ENCODE assay signal across 8 cellular contexts in the genomic region with DNA sequence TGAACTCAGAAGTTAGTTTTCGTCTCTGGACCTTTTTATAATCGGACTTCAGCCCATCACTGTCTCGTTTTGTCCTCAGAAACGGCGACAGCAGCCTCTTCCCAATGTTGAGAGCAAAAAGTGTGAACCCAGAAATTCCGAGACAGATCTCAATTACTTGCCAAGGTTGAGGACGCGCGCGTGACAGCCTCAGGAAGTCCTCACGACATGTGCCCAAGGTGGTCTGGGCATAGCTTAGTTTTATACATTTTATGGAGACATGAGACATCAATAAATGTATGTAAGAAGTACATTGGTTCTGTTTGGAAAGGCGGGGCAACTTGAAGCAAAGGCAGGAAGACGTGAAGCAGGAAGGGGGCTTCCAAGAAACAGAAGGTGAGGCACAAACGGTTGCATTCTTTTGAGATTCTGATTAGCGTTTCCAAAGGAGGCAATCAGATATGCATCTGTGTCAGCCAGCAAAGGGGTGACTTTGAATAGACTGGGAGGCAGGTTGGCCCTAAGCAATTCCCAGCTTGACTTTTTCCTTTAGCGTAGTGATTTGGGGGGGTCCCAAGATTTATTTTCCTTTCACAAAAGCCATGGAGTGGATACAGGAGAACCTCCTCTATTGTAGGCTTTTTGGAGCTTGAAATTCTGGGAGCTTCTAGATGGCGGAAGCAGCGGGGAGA. TPM values are rescaled to one million over a fixed set of nuclear protein-coding genes. Genes with fewer than 3 reads are reported as not detected.
A peak's percentile ranks its signal among the peaks of the same experiment; 100 is the strongest.
DNase-seq lines count a peak whose midpoint lies in the region; ATAC-seq, FAIRE-seq and TF ChIP-seq lines count a peak whose summit lies in the region.

No MANE protein-coding gene starts in this region.

- peaks cover 38% of the 10 kb centered on the region for H3K36me3 Mint-ChIP-seq in activated CD4-positive, alpha-beta memory T cell treated with anti-CD3 and anti-CD28 coated beads, Interleukin-2, amount 10 ng/mL, durations not matched to agents 7 days and 5 days (ENCODE audit: low read depth)

- TF ChIP-seq CTCF in GM12865 (IDR thresholded peaks at IDR 0.05; ENCODE audit: insufficient read depth, low read depth, low read length, missing control alignments), result no peak
- no peak for TF ChIP-seq CTCF in heart right ventricle (IDR thresholded peaks at IDR 0.05)

- WGBS in heart right ventricle, 2 donors, result 5 to 9% methylated on average over 18 of the region's 18 CpGs

- peaks cover 0 to 45% (median 31%) of the 10 kb centered on the region in 9 donors for H3K4me1 ChIP-seq in heart right ventricle

- peak; percentile 4 for ATAC-seq in HG02798 (IDR thresholded peaks at IDR 0.05; ENCODE audit: poor library complexity, unreplicated experiment)
- ATAC-seq in heart right ventricle, result peak in 3 of 8 donors; percentile 0 to 4 (median 0)
- ATAC-seq in GM19328 (IDR thresholded peaks at IDR 0.05; ENCODE audit: unreplicated experiment), result no peak

- no peaks in the 10 kb centered on the region for H3K27me3 ChIP-seq in heart right ventricle

- POLR2A ChIA-PET in activated CD4-positive, alpha-beta memory T cell treated with anti-CD3 and anti-CD28 coated beads, Interleukin-2, amount 10 ng/mL, durations not matched to agents 7 days and 5 days (lab: Charles Lee), result interaction anchor here (0.5 to 4.9 kb wide), 44 partner anchors 8 to 582 kb away, joined by 3 to 189 read pairs (median 8); partner anchors contain the start of genes ALDOA, DCTPP1, FBRS and ITGAL

- H3K27ac Mint-ChIP-seq in activated CD4-positive, alpha-beta memory T cell treated with anti-CD3 and anti-CD28 coated beads, Interleukin-2, amount 10 ng/mL, durations not matched to agents 7 days and 5 days, result peak overlapping the region; percentile 97

- CTCF ChIA-PET in activated CD4-positive, alpha-beta memory T cell treated with anti-CD3 and anti-CD28 coated beads, Interleukin-2, amount 10 ng/mL, durations not matched to agents 7 days and 5 days (lab: Charles Lee), result interaction anchor here (0.7 to 4.1 kb wide), 38 partner anchors 8 to 279 kb away, joined by 3 to 90 read pairs (median 6); partner anchors contain the start of genes DCTPP1, ITGAL, ZNF688 and ZNF689

- intact Hi-C loops in heart right ventricle (cut with DNase I), result loop anchor here in 9 of 10 donors (1.0 to 10.0 kb wide), 7 partner anchors 22 to 470 kb away; partner anchors contain the start of genes ZNF764 (in 6 of the 9), ZNF785 (in 3 of the 9), ALDOA (in 1 of the 9) and ZNF689 (in 1 of the 9)

- peak overlapping the region; percentile 78 to 98 (median 96) for H3K27ac ChIP-seq in heart right ventricle

- H3K9me3 ChIP-seq in heart right ventricle, result no peaks in the 10 kb centered on the region

- H3K36me3 ChIP-seq in heart right ventricle, result peaks cover 0 to 32% (median 18%) of the 10 kb centered on the region in 9 donors

- H3K9me3 Mint-ChIP-seq in activated CD4-positive, alpha-beta memory T cell treated with anti-CD3 and anti-CD28 coated beads, Interleukin-2, amount 10 ng/mL, durations not matched to agents 7 days and 5 days, result no peaks in the 10 kb centered on the region

- peaks cover 42% of the 10 kb centered on the region for H3K4me1 Mint-ChIP-seq in activated CD4-positive, alpha-beta memory T cell treated with anti-CD3 and anti-CD28 coated beads, Interleukin-2, amount 10 ng/mL, durations not matched to agents 7 days and 5 days

- FAIRE-seq in frontal cortex (lab: Jason Lieb, UNC), result no peak

- peak overlapping the region; percentile 90 for H3K4me3 ChIP-seq in GM12865 (ENCODE audit: low read depth, low read length)
- H3K4me3 ChIP-seq in heart right ventricle, result peak overlapping the region; percentile 71 to 94 (median 80)
- H3K4me3 ChIP-seq in skeletal muscle cell (ENCODE audit: low read depth, low read length), result peak overlapping the region; percentile 64

- H3K4me3 Mint-ChIP-seq in activated CD4-positive, alpha-beta memory T cell treated with anti-CD3 and anti-CD28 coated beads, Interleukin-2, amount 10 ng/mL, durations not matched to agents 7 days and 5 days, result peak overlapping the region; percentile 87

- H3K27me3 Mint-ChIP-seq in activated CD4-positive, alpha-beta memory T cell treated with anti-CD3 and anti-CD28 coated beads, Interleukin-2, amount 10 ng/mL, durations not matched to agents 7 days and 5 days, result no peaks in the 10 kb centered on the region

- DNase-seq in GM12865 (ENCODE audit: low read depth), result peak; percentile 66
- no peak for DNase-seq in activated CD4-positive, alpha-beta memory T cell treated with anti-CD3 and anti-CD28 coated beads, Interleukin-2, amount 10 ng/mL, durations not matched to agents 7 days and 5 days
- no peak for DNase-seq in heart right ventricle
- DNase-seq in skeletal muscle cell (ENCODE audit: low read depth), result no peak
- no peak for DNase-seq in LoVo (ENCODE audit: low spot score)
- DNase-seq in frontal cortex (ENCODE audit: low spot score in 2 of 2), result no peak

RNA-seq across cellular contexts. Expression of gene ZNF747, which starts 0.6 kb away (rescaled TPM):
- 10 to 100 TPM; 10.6 to 10.7 TPM for total RNA-seq in activated CD4-positive, alpha-beta memory T cell treated with anti-CD3 and anti-CD28 coated beads, Interleukin-2, amount 10 ng/mL, durations not matched to agents 7 days and 5 days
- 10 to 100 TPM in 7 of 10 donors, 1 to 10 TPM in 3; 8.5 to 14.3 (median 10.7) TPM for total RNA-seq in heart right ventricle
- polyA plus RNA-seq in heart right ventricle, result 1 to 10 TPM; 8.5 to 9.2 TPM
- 15.1 TPM for total RNA-seq in frontal cortex

RNA-seq across cellular contexts. Expression of gene ZNF768, which starts 8.9 kb away (rescaled TPM):
- total RNA-seq in activated CD4-positive, alpha-beta memory T cell treated with anti-CD3 and anti-CD28 coated beads, Interleukin-2, amount 10 ng/mL, durations not matched to agents 7 days and 5 days, result 1 to 10 TPM; 5.9 to 6.0 TPM
- 10 to 100 TPM; 36.0 to 71.7 (median 43.3) TPM for total RNA-seq in heart right ventricle
- polyA plus RNA-seq in heart right ventricle, result 10 to 100 TPM; 51.8 to 75.1 TPM
- 25.7 TPM for total RNA-seq in frontal cortex

RNA-seq across cellular contexts. Expression of gene ZNF764, which starts 22.9 kb away (rescaled TPM):
- total RNA-seq in activated CD4-positive, alpha-beta memory T cell treated with anti-CD3 and anti-CD28 coated beads, Interleukin-2, amount 10 ng/mL, durations not matched to agents 7 days and 5 days, result 10 to 100 TPM; 16.0 to 16.8 TPM
- 10 to 100 TPM in 5 of 10 donors, 1 to 10 TPM in 5; 6.3 to 15.3 (median 10.3) TPM for total RNA-seq in heart right ventricle
- 10 to 100 TPM in 1 of 2 donors, 1 to 10 TPM in 1; 5.6 to 11.7 TPM for polyA plus RNA-seq in heart right ventricle
- total RNA-seq in frontal cortex, result 6.1 TPM

RNA-seq across cellular contexts. Expression of gene ZNF688, which starts 36.3 kb away (rescaled TPM):
- total RNA-seq in activated CD4-positive, alpha-beta memory T cell treated with anti-CD3 and anti-CD28 coated beads, Interleukin-2, amount 10 ng/mL, durations not matched to agents 7 days and 5 days, result 10 to 100 TPM; 19.2 to 22.8 TPM
- total RNA-seq in heart right ventricle (10 to 100 TPM in 7 of 10 donors, 1 to 10 TPM in 3; 6.3 to 16.2 (median 12.4) TPM), frontal cortex (7.3 TPM)
- polyA plus RNA-seq in heart right ventricle, result 10 to 100 TPM in 1 of 2 donors, 1 to 10 TPM in 1; 9.3 to 23.8 TPM

RNA-seq across cellular contexts. Expression of gene ZNF785, which starts 50.3 kb away (rescaled TPM):
- 10 to 100 TPM; 12.9 to 13.3 TPM for total RNA-seq in activated CD4-positive, alpha-beta memory T cell treated with anti-CD3 and anti-CD28 coated beads, Interleukin-2, amount 10 ng/mL, durations not matched to agents 7 days and 5 days
- total RNA-seq in heart right ventricle (1 to 10 TPM; 2.8 to 8.4 (median 5.4) TPM), frontal cortex (18.3 TPM)
- 1 to 10 TPM; 3.0 to 7.4 TPM for polyA plus RNA-seq in heart right ventricle
